21 cellular contexts compared by ENCODE assay signal in the genomic region with DNA sequence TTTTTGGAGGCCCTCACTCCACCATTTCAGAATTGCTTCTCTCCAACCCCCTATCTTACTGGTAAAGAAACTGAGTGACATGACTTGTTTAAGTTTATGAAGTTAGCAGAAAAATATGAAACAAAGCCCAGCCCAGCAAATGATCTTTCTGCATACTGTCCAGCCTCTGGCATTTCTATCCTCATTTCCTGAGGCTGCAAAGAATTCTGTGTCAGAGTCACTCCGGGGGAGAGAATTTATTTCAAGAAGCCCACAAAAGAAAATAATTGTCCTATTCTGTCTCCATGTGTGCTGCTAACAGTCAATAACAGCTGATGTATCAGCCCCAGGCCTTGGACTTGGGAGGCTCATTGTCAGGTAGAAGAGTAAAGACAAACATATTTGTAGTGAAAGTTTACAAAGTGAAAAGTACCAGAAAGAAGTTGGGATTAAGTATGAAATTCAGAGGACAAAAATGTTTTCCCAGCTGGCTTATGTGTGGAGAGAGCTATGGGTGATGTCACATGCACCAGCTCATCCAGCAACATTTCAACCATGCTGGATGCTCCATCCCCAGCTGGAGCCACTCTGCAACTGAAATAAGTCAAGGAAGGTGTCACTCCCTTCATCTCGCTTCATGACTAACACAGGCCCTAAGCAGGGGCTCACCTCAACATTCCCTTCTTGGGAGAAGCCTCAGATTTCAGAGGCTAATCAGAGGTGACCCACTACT. TPM values are rescaled to one million over a fixed set of nuclear protein-coding genes. Genes with fewer than 3 reads are reported as not detected.
DNase-seq lines count a peak whose midpoint lies in the region; ATAC-seq and TF ChIP-seq lines count a peak whose summit lies in the region.
"Had no signal": no experiment of that assay in that cellular context is flagged by ENCODE, and none has a peak within 500 bp of the region (broad histone marks: within the 10 kb centered on the region; RNA-seq: fewer than 3 reads in every experiment).

No MANE protein-coding gene starts in this region.

- H3K27me3 ChIP-seq in fibroblast of lung (ENCODE audit: control insufficient read depth, insufficient read depth, low read length) = no peaks in the 10 kb centered on the region
- no peaks in the 10 kb centered on the region for H3K27me3 ChIP-seq in thymus (ENCODE audit: control insufficient read depth, insufficient read depth)
- H3K27me3 ChIP-seq: dorsolateral prefrontal cortex, esophagus squamous epithelium, upper lobe of right lung had no signal

- H3K79me2 ChIP-seq in fibroblast of lung (ENCODE audit: control insufficient read depth, insufficient read depth, low read length) = no peaks in the 10 kb centered on the region

- H4K20me1 ChIP-seq in fibroblast of lung (ENCODE audit: control insufficient read depth, extremely low read depth, insufficient read depth, low read length) = no peaks in the 10 kb centered on the region

- 95% methylated on average over 2 of the region's 2 CpGs for WGBS in thymus

- peaks cover 78% of the 10 kb centered on the region for H3K4me1 Mint-ChIP-seq in activated naive CD4-positive, alpha-beta T cell treated with anti-CD3 and anti-CD28 coated beads for 36 hours (ENCODE audit: low read depth)
- peaks cover 49% of the 10 kb centered on the region for H3K4me1 Mint-ChIP-seq in activated T-helper 17 cell treated with anti-CD3 and anti-CD28 coated beads, Interleukin-2, amount 50 U/mL, for 72 hours
- H3K4me1 Mint-ChIP-seq: mesothelial cell of epicardium had no signal

- H3K4me3 ChIP-seq in fibroblast of lung (replicated peaks in 1 of 4; ENCODE audit: control extremely low read depth in 1 of 4, insufficient read depth in 1 of 4, low read depth in 3 of 4, low read length in 4 of 4) (no peak overlapping the region), thymus (ENCODE audit: low read length) (no peak overlapping the region)
- H3K4me3 ChIP-seq: dorsolateral prefrontal cortex, esophagus squamous epithelium, upper lobe of right lung had no signal

- H2AFZ ChIP-seq in fibroblast of lung (ENCODE audit: low read length) = no peak overlapping the region

- intact Hi-C loops in activated naive CD4-positive, alpha-beta T cell treated with anti-CD3 and anti-CD28 coated beads for 36 hours (cut with micrococcal nuclease) = no loop called here

- DNase-seq in activated naive CD4-positive, alpha-beta T cell treated with anti-CD3 and anti-CD28 coated beads for 36 hours = no peak
- no peak for DNase-seq in activated naive CD4-positive, alpha-beta T cell treated with anti-CD3 and anti-CD28 coated beads, Interleukin-2, amount 50 U/mL, for 16 hours
- peak; percentile 42 to 80 for DNase-seq in fibroblast of lung (ENCODE audit: low read depth in 2 of 2)
- no peak for DNase-seq in medulla oblongata (ENCODE audit: extremely low spot score)
- DNase-seq in effector CD4-positive, alpha-beta T cell = no peak
- DNase-seq in middle frontal gyrus (ENCODE audit: extremely low spot score, low spot score) = no peak
- DNase-seq: activated effector memory CD4-positive, alpha-beta T cell treated with Interleukin-2 at 50 U/mL for 16 hours; dorsolateral prefrontal cortex; esophagus squamous epithelium; hippocampal formation; MM.1S; NCI-H1694 treated with DMSO at 0.1 percent for 48 hours; NCI-H345; stimulated activated naive CD4-positive, alpha-beta T cell treated with Interleukin-2 at 50 U/mL for 16 hours; upper lobe of right lung; WERI-Rb-1 had no signal

- TF ChIP-seq CTCF in fibroblast of lung (conservative IDR thresholded peaks at IDR 0.05 in 1 of 2, IDR thresholded peaks at IDR 0.05 in 1 of 2; ENCODE audit: low read depth in 1 of 2, low read length in 2 of 2) = no peak

- peaks cover 13% of the 10 kb centered on the region for H3K9me3 Mint-ChIP-seq in activated naive CD4-positive, alpha-beta T cell treated with anti-CD3 and anti-CD28 coated beads for 36 hours
- peaks cover 3% of the 10 kb centered on the region for H3K9me3 Mint-ChIP-seq in activated T-helper 17 cell treated with anti-CD3 and anti-CD28 coated beads, Interleukin-2, amount 50 U/mL, for 72 hours

- no peaks in the 10 kb centered on the region for H3K27me3 Mint-ChIP-seq in activated naive CD4-positive, alpha-beta T cell treated with anti-CD3 and anti-CD28 coated beads for 36 hours (ENCODE audit: low read depth)
- no peaks in the 10 kb centered on the region for H3K27me3 Mint-ChIP-seq in activated T-helper 17 cell treated with anti-CD3 and anti-CD28 coated beads, Interleukin-2, amount 50 U/mL, for 72 hours

- no peak overlapping the region for H3K4me3 Mint-ChIP-seq in activated naive CD4-positive, alpha-beta T cell treated with anti-CD3 and anti-CD28 coated beads for 36 hours
- H3K4me3 Mint-ChIP-seq in activated T-helper 17 cell treated with anti-CD3 and anti-CD28 coated beads, Interleukin-2, amount 50 U/mL, for 72 hours = peak overlapping the region; percentile 30
- H3K4me3 Mint-ChIP-seq: mesothelial cell of epicardium had no signal

- CTCF ChIA-PET in activated naive CD4-positive, alpha-beta T cell treated with anti-CD3 and anti-CD28 coated beads for 36 hours (lab: Charles Lee) = interaction anchor here (0.6 to 1.9 kb wide), 5 partner anchors 10 to 88 kb away, joined by 3 to 8 read pairs (median 5); no protein-coding TSS in a partner anchor

- H3K27ac Mint-ChIP-seq in activated naive CD4-positive, alpha-beta T cell treated with anti-CD3 and anti-CD28 coated beads for 36 hours = peak overlapping the region; percentile 52
- peak overlapping the region; percentile 31 for H3K27ac Mint-ChIP-seq in activated T-helper 17 cell treated with anti-CD3 and anti-CD28 coated beads, Interleukin-2, amount 50 U/mL, for 72 hours
- H3K27ac Mint-ChIP-seq: mesothelial cell of epicardium had no signal

- H3K36me3 Mint-ChIP-seq in activated naive CD4-positive, alpha-beta T cell treated with anti-CD3 and anti-CD28 coated beads for 36 hours (ENCODE audit: low read depth) = peaks cover 49% of the 10 kb centered on the region
- H3K36me3 Mint-ChIP-seq in activated T-helper 17 cell treated with anti-CD3 and anti-CD28 coated beads, Interleukin-2, amount 50 U/mL, for 72 hours (ENCODE audit: low read depth) = peaks cover 48% of the 10 kb centered on the region
- H3K36me3 Mint-ChIP-seq: mesothelial cell of epicardium had no signal

- H3K36me3 ChIP-seq in fibroblast of lung (ENCODE audit: control insufficient read depth, insufficient read depth, low read length) (no peaks in the 10 kb centered on the region), thymus (ENCODE audit: control insufficient read depth, insufficient read depth) (no peaks in the 10 kb centered on the region)
- H3K36me3 ChIP-seq: esophagus squamous epithelium, neutrophil, upper lobe of right lung, WERI-Rb-1 had no signal

- H3K27ac ChIP-seq in fibroblast of lung (ENCODE audit: insufficient read depth, low read length) (no peak overlapping the region), thymus (ENCODE audit: low read depth) (peak overlapping the region; percentile 11)
- H3K27ac ChIP-seq: dorsolateral prefrontal cortex, esophagus squamous epithelium, neutrophil, upper lobe of right lung, WERI-Rb-1 had no signal

- no peaks in the 10 kb centered on the region for H3K4me1 ChIP-seq in fibroblast of lung (ENCODE audit: control insufficient read depth, extremely low read depth, insufficient read depth, low read length)
- peaks cover 5% of the 10 kb centered on the region for H3K4me1 ChIP-seq in thymus (ENCODE audit: control insufficient read depth, insufficient read depth, low read length)
- H3K4me1 ChIP-seq: esophagus squamous epithelium, upper lobe of right lung had no signal

- no peaks in the 10 kb centered on the region for H3K9me3 ChIP-seq in fibroblast of lung (ENCODE audit: control insufficient read depth, insufficient read depth, low read depth, low read length)
- no peaks in the 10 kb centered on the region for H3K9me3 ChIP-seq in thymus (ENCODE audit: control insufficient read depth)
- H3K9me3 ChIP-seq: neutrophil, upper lobe of right lung had no signal

- ATAC-seq in activated T-helper 17 cell treated with anti-CD3 and anti-CD28 coated beads, Interleukin-2, amount 50 U/mL, for 72 hours (replicated peaks) = no peak
- ATAC-seq: Right ventricle myocardium inferior, upper lobe of right lung had no signal

- H3K4me2 ChIP-seq in fibroblast of lung (ENCODE audit: extremely low read depth, insufficient read depth, low read length) = no peak overlapping the region

- no peak overlapping the region for H3K9ac ChIP-seq in fibroblast of lung (ENCODE audit: insufficient read depth, low read length)

RNA-seq across cellular contexts. Expression of a gene that starts 42.3 kb away (rescaled TPM):
- total RNA-seq in activated naive CD4-positive, alpha-beta T cell treated with anti-CD3 and anti-CD28 coated beads for 36 hours = 10 to 100 TPM; 40.4 to 41.7 TPM
- 10 to 100 TPM; 28.6 to 32.3 TPM for total RNA-seq in activated T-helper 17 cell treated with anti-CD3 and anti-CD28 coated beads, Interleukin-2, amount 50 U/mL, for 72 hours
- total RNA-seq in fibroblast of lung = 10.8 and 14.4 TPM in 2 replicates
- polyA plus RNA-seq in fibroblast of lung = 4.4 and 9.8 TPM in 2 replicates
- 3.6 and 8.7 TPM in 2 replicates for polyA plus RNA-seq in fibroblast of lung (2012)
- polyA minus RNA-seq in fibroblast of lung (ENCODE audit: low replicate concordance) = 1.8 and 30.6 TPM in 2 replicates
- polyA plus RNA-seq in thymus = 13.8 TPM

Comparison
In these comparisons a context has a peak if more than half of its experiments do, and no peak if none do; other contexts are left out.
1. DNase-seq: peak in fibroblast of lung (2 of 2); none in activated naive CD4-positive, alpha-beta T cell treated with anti-CD3 and anti-CD28 coated beads for 36 hours (single experiment), activated naive CD4-positive, alpha-beta T cell treated with anti-CD3 and anti-CD28 coated beads, Interleukin-2, amount 50 U/mL, for 16 hours (single experiment), medulla oblongata (single experiment), effector CD4-positive, alpha-beta T cell (single experiment) and middle frontal gyrus (single experiment).